Comparison of ENCODE assay signal across 1 cellular context in the genomic region with DNA sequence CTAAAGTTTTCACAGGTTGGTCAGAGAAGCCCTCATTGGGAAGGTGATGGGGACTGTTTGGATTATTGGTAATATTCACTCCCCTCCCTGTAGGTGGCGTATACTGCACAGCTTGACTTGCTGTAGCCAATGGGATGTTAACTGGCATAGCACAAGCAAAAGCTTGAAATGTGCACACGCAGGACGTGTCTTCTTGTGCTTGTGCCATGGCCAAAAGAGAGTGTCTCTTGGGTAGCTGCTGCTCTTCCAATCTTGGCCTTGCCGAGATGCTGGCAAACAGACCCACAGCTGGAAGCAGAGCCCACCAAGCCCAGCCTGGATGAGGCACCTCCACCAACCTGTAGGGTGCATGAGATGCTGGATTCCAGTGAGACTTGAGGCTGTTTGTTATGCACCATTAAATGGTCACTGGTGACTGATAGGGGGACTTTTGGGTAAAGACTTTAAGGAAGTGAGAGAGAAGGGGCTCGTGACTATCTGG.
TF ChIP-seq lines count a peak whose summit lies in the region.

No MANE protein-coding gene starts in this region.

TF ChIP-seq in GM23338, 12 proteins besides CTCF, POLR2A, EP300 and RAD21 (continued from another document):
- TF ChIP-seq, protein P1, sequence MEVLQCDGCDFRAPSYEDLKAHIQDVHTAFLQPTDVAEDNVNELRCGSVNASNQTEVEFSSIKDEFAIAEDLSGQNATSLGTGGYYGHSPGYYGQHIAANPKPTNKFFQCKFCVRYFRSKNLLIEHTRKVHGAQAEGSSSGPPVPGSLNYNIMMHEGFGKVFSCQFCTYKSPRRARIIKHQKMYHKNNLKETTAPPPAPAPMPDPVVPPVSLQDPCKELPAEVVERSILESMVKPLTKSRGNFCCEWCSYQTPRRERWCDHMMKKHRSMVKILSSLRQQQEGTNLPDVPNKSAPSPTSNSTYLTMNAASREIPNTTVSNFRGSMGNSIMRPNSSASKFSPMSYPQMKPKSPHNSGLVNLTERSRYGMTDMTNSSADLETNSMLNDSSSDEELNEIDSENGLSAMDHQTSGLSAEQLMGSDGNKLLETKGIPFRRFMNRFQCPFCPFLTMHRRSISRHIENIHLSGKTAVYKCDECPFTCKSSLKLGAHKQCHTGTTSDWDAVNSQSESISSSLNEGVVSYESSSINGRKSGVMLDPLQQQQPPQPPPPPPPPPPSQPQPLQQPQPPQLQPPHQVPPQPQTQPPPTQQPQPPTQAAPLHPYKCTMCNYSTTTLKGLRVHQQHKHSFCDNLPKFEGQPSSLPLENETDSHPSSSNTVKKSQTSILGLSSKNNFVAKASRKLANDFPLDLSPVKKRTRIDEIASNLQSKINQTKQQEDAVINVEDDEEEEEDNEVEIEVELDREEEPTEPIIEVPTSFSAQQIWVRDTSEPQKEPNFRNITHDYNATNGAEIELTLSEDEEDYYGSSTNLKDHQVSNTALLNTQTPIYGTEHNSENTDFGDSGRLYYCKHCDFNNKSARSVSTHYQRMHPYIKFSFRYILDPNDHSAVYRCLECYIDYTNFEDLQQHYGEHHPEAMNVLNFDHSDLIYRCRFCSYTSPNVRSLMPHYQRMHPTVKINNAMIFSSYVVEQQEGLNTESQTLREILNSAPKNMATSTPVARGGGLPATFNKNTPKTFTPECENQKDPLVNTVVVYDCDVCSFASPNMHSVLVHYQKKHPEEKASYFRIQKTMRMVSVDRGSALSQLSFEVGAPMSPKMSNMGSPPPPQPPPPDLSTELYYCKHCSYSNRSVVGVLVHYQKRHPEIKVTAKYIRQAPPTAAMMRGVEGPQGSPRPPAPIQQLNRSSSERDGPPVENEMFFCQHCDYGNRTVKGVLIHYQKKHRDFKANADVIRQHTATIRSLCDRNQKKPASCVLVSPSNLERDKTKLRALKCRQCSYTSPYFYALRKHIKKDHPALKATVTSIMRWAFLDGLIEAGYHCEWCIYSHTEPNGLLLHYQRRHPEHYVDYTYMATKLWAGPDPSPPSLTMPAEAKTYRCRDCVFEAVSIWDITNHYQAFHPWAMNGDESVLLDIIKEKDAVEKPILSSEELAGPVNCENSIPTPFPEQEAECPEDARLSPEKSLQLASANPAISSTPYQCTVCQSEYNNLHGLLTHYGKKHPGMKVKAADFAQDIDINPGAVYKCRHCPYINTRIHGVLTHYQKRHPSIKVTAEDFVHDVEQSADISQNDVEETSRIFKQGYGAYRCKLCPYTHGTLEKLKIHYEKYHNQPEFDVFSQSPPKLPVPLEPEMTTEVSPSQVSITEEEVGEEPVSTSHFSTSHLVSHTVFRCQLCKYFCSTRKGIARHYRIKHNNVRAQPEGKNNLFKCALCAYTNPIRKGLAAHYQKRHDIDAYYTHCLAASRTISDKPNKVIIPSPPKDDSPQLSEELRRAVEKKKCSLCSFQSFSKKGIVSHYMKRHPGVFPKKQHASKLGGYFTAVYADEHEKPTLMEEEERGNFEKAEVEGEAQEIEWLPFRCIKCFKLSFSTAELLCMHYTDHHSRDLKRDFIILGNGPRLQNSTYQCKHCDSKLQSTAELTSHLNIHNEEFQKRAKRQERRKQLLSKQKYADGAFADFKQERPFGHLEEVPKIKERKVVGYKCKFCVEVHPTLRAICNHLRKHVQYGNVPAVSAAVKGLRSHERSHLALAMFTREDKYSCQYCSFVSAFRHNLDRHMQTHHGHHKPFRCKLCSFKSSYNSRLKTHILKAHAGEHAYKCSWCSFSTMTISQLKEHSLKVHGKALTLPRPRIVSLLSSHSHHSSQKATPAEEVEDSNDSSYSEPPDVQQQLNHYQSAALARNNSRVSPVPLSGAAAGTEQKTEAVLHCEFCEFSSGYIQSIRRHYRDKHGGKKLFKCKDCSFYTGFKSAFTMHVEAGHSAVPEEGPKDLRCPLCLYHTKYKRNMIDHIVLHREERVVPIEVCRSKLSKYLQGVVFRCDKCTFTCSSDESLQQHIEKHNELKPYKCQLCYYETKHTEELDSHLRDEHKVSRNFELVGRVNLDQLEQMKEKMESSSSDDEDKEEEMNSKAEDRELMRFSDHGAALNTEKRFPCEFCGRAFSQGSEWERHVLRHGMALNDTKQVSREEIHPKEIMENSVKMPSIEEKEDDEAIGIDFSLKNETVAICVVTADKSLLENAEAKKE (CRISPR knock-in tag; IDR thresholded peaks at IDR 0.05) = no peak
- TF ChIP-seq JUNB (IDR thresholded peaks at IDR 0.05; ENCODE audit: unreplicated experiment) (no peak), POLR2AphosphoS5 (IDR thresholded peaks at IDR 0.05; ENCODE audit: low read depth) (no peak), CREB1 (CRISPR knock-in tag; IDR thresholded peaks at IDR 0.05; ENCODE audit: low read depth) (no peak), NANOG (IDR thresholded peaks at IDR 0.05; ENCODE audit: borderline replicate concordance) (no peak), ZNF114 (CRISPR knock-in tag; IDR thresholded peaks at IDR 0.05) (no peak), EZH2phosphoT487 (IDR thresholded peaks at IDR 0.05; ENCODE audit: unreplicated experiment) (no peak)
- TF ChIP-seq, protein P2, sequence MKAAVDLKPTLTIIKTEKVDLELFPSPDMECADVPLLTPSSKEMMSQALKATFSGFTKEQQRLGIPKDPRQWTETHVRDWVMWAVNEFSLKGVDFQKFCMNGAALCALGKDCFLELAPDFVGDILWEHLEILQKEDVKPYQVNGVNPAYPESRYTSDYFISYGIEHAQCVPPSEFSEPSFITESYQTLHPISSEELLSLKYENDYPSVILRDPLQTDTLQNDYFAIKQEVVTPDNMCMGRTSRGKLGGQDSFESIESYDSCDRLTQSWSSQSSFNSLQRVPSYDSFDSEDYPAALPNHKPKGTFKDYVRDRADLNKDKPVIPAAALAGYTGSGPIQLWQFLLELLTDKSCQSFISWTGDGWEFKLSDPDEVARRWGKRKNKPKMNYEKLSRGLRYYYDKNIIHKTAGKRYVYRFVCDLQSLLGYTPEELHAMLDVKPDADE (IDR thresholded peaks at IDR 0.05) = no peak
- TF ChIP-seq, protein P3, sequence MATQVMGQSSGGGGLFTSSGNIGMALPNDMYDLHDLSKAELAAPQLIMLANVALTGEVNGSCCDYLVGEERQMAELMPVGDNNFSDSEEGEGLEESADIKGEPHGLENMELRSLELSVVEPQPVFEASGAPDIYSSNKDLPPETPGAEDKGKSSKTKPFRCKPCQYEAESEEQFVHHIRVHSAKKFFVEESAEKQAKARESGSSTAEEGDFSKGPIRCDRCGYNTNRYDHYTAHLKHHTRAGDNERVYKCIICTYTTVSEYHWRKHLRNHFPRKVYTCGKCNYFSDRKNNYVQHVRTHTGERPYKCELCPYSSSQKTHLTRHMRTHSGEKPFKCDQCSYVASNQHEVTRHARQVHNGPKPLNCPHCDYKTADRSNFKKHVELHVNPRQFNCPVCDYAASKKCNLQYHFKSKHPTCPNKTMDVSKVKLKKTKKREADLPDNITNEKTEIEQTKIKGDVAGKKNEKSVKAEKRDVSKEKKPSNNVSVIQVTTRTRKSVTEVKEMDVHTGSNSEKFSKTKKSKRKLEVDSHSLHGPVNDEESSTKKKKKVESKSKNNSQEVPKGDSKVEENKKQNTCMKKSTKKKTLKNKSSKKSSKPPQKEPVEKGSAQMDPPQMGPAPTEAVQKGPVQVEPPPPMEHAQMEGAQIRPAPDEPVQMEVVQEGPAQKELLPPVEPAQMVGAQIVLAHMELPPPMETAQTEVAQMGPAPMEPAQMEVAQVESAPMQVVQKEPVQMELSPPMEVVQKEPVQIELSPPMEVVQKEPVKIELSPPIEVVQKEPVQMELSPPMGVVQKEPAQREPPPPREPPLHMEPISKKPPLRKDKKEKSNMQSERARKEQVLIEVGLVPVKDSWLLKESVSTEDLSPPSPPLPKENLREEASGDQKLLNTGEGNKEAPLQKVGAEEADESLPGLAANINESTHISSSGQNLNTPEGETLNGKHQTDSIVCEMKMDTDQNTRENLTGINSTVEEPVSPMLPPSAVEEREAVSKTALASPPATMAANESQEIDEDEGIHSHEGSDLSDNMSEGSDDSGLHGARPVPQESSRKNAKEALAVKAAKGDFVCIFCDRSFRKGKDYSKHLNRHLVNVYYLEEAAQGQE (IDR thresholded peaks at IDR 0.05; ENCODE audit: unreplicated experiment) = no peak
